ENCODE assay signal across 1 cellular context in genomic region chr1:116292929-116293725, GRCh38.
TF ChIP-seq lines count a peak whose summit lies in the region.

No MANE protein-coding gene starts in this region.

TF ChIP-seq in HepG2, 621 proteins besides CTCF, POLR2A, EP300 and RAD21 (continued from another document and continues in another):
- TF ChIP-seq, protein P1, sequence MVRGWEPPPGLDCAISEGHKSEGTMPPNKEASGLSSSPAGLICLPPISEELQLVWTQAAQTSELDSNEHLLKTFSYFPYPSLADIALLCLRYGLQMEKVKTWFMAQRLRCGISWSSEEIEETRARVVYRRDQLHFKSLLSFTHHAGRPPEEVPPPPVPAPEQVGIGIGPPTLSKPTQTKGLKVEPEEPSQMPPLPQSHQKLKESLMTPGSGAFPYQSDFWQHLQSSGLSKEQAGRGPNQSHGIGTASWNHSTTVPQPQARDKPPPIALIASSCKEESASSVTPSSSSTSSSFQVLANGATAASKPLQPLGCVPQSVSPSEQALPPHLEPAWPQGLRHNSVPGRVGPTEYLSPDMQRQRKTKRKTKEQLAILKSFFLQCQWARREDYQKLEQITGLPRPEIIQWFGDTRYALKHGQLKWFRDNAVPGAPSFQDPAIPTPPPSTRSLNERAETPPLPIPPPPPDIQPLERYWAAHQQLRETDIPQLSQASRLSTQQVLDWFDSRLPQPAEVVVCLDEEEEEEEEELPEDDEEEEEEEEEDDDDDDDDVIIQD (CRISPR knock-in tag; IDR thresholded peaks at IDR 0.05; ENCODE audit: low read depth): peak; percentile 74
- TF ChIP-seq ZNF775 (CRISPR knock-in tag; IDR thresholded peaks at IDR 0.05; ENCODE audit: borderline replicate concordance): no peak
- peak; percentile 73; the same call in 1 of the 2 replicates for TF ChIP-seq ZNF292 (CRISPR knock-in tag; IDR thresholded peaks at IDR 0.05; ENCODE audit: borderline replicate concordance, low read depth)
- TF ChIP-seq ZNF670 (CRISPR knock-in tag; IDR thresholded peaks at IDR 0.05; ENCODE audit: borderline replicate concordance): peak; percentile 88
- no peak for TF ChIP-seq ZNF562 (CRISPR knock-in tag; IDR thresholded peaks at IDR 0.05; ENCODE audit: borderline replicate concordance)
- TF ChIP-seq MAFG (CRISPR knock-in tag; IDR thresholded peaks at IDR 0.05): no peak
- no peak for TF ChIP-seq RFX3 (CRISPR knock-in tag; IDR thresholded peaks at IDR 0.05)
- TF ChIP-seq, protein P2, sequence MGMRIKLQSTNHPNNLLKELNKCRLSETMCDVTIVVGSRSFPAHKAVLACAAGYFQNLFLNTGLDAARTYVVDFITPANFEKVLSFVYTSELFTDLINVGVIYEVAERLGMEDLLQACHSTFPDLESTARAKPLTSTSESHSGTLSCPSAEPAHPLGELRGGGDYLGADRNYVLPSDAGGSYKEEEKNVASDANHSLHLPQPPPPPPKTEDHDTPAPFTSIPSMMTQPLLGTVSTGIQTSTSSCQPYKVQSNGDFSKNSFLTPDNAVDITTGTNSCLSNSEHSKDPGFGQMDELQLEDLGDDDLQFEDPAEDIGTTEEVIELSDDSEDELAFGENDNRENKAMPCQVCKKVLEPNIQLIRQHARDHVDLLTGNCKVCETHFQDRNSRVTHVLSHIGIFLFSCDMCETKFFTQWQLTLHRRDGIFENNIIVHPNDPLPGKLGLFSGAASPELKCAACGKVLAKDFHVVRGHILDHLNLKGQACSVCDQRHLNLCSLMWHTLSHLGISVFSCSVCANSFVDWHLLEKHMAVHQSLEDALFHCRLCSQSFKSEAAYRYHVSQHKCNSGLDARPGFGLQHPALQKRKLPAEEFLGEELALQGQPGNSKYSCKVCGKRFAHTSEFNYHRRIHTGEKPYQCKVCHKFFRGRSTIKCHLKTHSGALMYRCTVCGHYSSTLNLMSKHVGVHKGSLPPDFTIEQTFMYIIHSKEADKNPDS (CRISPR knock-in tag; IDR thresholded peaks at IDR 0.05): no peak
- TF ChIP-seq THYN1 (CRISPR knock-in tag; IDR thresholded peaks at IDR 0.05; ENCODE audit: borderline replicate concordance, low read depth): no peak
- TF ChIP-seq ZSCAN31 (CRISPR knock-in tag; IDR thresholded peaks at IDR 0.05; ENCODE audit: low read depth): no peak
- 0 out of 2 replicates have a peak, but pooled peaks have one; percentile 38 for TF ChIP-seq ZNF784 (CRISPR knock-in tag; IDR thresholded peaks at IDR 0.05; ENCODE audit: borderline replicate concordance)
- TF ChIP-seq E2F1 (CRISPR knock-in tag; IDR thresholded peaks at IDR 0.05): no peak
- peak; percentile 80 for TF ChIP-seq ZNF281 (CRISPR knock-in tag; IDR thresholded peaks at IDR 0.05; ENCODE audit: borderline replicate concordance)
- TF ChIP-seq, protein P3, sequence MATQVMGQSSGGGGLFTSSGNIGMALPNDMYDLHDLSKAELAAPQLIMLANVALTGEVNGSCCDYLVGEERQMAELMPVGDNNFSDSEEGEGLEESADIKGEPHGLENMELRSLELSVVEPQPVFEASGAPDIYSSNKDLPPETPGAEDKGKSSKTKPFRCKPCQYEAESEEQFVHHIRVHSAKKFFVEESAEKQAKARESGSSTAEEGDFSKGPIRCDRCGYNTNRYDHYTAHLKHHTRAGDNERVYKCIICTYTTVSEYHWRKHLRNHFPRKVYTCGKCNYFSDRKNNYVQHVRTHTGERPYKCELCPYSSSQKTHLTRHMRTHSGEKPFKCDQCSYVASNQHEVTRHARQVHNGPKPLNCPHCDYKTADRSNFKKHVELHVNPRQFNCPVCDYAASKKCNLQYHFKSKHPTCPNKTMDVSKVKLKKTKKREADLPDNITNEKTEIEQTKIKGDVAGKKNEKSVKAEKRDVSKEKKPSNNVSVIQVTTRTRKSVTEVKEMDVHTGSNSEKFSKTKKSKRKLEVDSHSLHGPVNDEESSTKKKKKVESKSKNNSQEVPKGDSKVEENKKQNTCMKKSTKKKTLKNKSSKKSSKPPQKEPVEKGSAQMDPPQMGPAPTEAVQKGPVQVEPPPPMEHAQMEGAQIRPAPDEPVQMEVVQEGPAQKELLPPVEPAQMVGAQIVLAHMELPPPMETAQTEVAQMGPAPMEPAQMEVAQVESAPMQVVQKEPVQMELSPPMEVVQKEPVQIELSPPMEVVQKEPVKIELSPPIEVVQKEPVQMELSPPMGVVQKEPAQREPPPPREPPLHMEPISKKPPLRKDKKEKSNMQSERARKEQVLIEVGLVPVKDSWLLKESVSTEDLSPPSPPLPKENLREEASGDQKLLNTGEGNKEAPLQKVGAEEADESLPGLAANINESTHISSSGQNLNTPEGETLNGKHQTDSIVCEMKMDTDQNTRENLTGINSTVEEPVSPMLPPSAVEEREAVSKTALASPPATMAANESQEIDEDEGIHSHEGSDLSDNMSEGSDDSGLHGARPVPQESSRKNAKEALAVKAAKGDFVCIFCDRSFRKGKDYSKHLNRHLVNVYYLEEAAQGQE (IDR thresholded peaks at IDR 0.05; ENCODE audit: borderline replicate concordance in 1 of 2, low read depth in 1 of 2, low read length in 2 of 2): peak in 1 of 2 experiments; percentile 70; a peak in 1 of 4 replicates
- TF ChIP-seq, protein P4, sequence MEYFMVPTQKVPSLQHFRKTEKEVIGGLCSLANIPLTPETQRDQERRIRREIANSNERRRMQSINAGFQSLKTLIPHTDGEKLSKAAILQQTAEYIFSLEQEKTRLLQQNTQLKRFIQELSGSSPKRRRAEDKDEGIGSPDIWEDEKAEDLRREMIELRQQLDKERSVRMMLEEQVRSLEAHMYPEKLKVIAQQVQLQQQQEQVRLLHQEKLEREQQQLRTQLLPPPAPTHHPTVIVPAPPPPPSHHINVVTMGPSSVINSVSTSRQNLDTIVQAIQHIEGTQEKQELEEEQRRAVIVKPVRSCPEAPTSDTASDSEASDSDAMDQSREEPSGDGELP (IDR thresholded peaks at IDR 0.05; ENCODE audit: borderline replicate concordance, low read depth): peak; percentile 89
- TF ChIP-seq ZNF550 (CRISPR knock-in tag; IDR thresholded peaks at IDR 0.05; ENCODE audit: borderline replicate concordance): no peak
- TF ChIP-seq CEBPG (CRISPR knock-in tag; IDR thresholded peaks at IDR 0.05): peak; percentile 41
- TF ChIP-seq, protein P5, sequence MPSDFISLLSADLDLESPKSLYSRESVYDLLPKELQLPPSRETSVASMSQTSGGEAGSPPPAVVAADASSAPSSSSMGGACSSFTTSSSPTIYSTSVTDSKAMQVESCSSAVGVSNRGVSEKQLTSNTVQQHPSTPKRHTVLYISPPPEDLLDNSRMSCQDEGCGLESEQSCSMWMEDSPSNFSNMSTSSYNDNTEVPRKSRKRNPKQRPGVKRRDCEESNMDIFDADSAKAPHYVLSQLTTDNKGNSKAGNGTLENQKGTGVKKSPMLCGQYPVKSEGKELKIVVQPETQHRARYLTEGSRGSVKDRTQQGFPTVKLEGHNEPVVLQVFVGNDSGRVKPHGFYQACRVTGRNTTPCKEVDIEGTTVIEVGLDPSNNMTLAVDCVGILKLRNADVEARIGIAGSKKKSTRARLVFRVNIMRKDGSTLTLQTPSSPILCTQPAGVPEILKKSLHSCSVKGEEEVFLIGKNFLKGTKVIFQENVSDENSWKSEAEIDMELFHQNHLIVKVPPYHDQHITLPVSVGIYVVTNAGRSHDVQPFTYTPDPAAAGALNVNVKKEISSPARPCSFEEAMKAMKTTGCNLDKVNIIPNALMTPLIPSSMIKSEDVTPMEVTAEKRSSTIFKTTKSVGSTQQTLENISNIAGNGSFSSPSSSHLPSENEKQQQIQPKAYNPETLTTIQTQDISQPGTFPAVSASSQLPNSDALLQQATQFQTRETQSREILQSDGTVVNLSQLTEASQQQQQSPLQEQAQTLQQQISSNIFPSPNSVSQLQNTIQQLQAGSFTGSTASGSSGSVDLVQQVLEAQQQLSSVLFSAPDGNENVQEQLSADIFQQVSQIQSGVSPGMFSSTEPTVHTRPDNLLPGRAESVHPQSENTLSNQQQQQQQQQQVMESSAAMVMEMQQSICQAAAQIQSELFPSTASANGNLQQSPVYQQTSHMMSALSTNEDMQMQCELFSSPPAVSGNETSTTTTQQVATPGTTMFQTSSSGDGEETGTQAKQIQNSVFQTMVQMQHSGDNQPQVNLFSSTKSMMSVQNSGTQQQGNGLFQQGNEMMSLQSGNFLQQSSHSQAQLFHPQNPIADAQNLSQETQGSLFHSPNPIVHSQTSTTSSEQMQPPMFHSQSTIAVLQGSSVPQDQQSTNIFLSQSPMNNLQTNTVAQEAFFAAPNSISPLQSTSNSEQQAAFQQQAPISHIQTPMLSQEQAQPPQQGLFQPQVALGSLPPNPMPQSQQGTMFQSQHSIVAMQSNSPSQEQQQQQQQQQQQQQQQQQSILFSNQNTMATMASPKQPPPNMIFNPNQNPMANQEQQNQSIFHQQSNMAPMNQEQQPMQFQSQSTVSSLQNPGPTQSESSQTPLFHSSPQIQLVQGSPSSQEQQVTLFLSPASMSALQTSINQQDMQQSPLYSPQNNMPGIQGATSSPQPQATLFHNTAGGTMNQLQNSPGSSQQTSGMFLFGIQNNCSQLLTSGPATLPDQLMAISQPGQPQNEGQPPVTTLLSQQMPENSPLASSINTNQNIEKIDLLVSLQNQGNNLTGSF (CRISPR knock-in tag; IDR thresholded peaks at IDR 0.05): no peak
- TF ChIP-seq ZNF350 (CRISPR knock-in tag; IDR thresholded peaks at IDR 0.05; ENCODE audit: borderline replicate concordance, low read depth): peak; percentile 38; the same call in 1 of the 2 replicates
- TF ChIP-seq, protein P6, sequence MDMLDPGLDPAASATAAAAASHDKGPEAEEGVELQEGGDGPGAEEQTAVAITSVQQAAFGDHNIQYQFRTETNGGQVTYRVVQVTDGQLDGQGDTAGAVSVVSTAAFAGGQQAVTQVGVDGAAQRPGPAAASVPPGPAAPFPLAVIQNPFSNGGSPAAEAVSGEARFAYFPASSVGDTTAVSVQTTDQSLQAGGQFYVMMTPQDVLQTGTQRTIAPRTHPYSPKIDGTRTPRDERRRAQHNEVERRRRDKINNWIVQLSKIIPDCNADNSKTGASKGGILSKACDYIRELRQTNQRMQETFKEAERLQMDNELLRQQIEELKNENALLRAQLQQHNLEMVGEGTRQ (IDR thresholded peaks at IDR 0.05; ENCODE audit: low read depth, low read length): no peak
- TF ChIP-seq, protein P6 (CRISPR knock-in tag; IDR thresholded peaks at IDR 0.05; ENCODE audit: borderline replicate concordance): 0 out of 2 replicates have a peak, but pooled peaks have one; percentile 23
- TF ChIP-seq NR1H2 (CRISPR knock-in tag; IDR thresholded peaks at IDR 0.05; ENCODE audit: borderline replicate concordance, low read depth): no peak
- TF ChIP-seq, protein P7, sequence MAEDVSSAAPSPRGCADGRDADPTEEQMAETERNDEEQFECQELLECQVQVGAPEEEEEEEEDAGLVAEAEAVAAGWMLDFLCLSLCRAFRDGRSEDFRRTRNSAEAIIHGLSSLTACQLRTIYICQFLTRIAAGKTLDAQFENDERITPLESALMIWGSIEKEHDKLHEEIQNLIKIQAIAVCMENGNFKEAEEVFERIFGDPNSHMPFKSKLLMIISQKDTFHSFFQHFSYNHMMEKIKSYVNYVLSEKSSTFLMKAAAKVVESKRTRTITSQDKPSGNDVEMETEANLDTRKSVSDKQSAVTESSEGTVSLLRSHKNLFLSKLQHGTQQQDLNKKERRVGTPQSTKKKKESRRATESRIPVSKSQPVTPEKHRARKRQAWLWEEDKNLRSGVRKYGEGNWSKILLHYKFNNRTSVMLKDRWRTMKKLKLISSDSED (CRISPR knock-in tag; IDR thresholded peaks at IDR 0.05): no peak
- TF ChIP-seq SMYD3 (CRISPR knock-in tag; IDR thresholded peaks at IDR 0.05): peak; percentile 91; the same call in 1 of the 2 replicates
- no peak for TF ChIP-seq ZNF256 (CRISPR knock-in tag; conservative IDR thresholded peaks at IDR 0.05)
- TF ChIP-seq, protein P8, sequence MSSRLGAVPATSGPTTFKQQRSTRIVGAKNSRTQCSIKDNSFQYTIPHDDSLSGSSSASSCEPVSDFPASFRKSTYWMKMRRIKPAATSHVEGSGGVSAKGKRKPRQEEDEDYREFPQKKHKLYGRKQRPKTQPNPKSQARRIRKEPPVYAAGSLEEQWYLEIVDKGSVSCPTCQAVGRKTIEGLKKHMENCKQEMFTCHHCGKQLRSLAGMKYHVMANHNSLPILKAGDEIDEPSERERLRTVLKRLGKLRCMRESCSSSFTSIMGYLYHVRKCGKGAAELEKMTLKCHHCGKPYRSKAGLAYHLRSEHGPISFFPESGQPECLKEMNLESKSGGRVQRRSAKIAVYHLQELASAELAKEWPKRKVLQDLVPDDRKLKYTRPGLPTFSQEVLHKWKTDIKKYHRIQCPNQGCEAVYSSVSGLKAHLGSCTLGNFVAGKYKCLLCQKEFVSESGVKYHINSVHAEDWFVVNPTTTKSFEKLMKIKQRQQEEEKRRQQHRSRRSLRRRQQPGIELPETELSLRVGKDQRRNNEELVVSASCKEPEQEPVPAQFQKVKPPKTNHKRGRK (CRISPR knock-in tag; IDR thresholded peaks at IDR 0.05): no peak
- no peak for TF ChIP-seq TRIM24 (CRISPR knock-in tag; IDR thresholded peaks at IDR 0.05)
- TF ChIP-seq ZNF772 (CRISPR knock-in tag; IDR thresholded peaks at IDR 0.05): peak; percentile 79
